Comparison of ENCODE assay signal across 1 cellular context in genomic region chr6:144347447-144347758, GRCh38.
TF ChIP-seq lines count a peak whose summit lies in the region.

No MANE protein-coding gene starts in this region.

TF ChIP-seq in H1, 55 proteins besides CTCF, POLR2A, EP300 and RAD21 (continued from another document):
- TF ChIP-seq CHD1 (IDR thresholded peaks at IDR 0.05; ENCODE audit: low read depth, low read length) (no peak), EGR1 (IDR thresholded peaks at IDR 0.05; ENCODE audit: borderline replicate concordance, low read depth, low read length) (no peak), CHD2 (IDR thresholded peaks at IDR 0.05; ENCODE audit: low read length) (no peak), TAF1 (IDR thresholded peaks at IDR 0.05; ENCODE audit: low read depth, low read length) (no peak), RXRA (IDR thresholded peaks at IDR 0.05; ENCODE audit: insufficient read depth, low read depth, low read length) (no peak), TAF7 (optimal IDR thresholded peaks at IDR 0.05; ENCODE audit: borderline replicate concordance, low read depth, low read length) (no peak), GABPA (IDR thresholded peaks at IDR 0.05; ENCODE audit: borderline replicate concordance, insufficient read depth, low read length) (no peak), NANOG (IDR thresholded peaks at IDR 0.05; ENCODE audit: insufficient read depth, low read depth, low read length, poor library complexity, severe bottlenecking) (no peak)
